10 cellular contexts compared by ENCODE assay signal in the genomic region with DNA sequence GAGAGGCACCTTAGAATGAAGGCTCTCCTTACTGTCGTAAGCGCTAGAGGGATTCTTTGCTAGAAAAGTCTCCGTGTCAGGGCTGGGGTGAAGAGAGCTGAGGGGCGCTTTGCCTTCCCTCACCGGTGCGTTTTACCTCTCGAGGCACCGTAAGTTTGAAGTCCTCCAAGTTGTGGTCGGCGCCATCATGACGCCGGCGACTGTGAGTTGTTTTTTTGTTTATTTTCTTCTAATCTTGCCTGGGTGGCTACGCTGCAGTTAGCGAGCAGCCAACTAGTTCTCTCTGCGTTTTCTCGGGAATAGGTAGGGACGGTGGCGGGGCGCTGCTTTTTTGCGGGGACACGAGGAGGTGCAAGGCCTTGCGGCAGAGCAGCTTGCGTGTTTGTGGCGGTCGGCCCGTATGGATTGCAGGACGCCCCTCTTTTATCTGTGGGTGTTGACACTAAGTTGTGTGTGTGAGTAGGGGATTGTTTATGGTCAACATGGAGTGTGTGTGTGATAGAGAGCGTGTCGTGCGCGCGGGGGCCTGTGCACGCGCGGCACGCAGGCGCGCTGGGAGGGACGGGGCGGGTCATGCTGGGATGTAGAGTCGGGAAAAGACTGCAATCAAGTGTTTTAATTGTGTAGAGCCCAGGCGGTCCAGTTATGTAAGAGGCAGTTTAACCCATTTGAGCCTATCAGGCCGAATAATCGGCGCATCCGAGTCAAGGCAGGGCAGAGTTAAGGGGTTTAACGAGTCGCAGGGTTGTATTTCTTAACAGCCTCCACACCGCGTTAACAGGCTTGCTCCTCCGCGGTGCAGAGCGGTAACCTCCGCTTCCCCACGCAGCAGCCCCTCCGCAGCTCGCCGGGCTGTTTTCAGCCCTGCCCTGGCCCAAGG. TPM values are rescaled to one million over a fixed set of nuclear protein-coding genes. Genes with fewer than 3 reads are reported as not detected.
DNase-seq lines count a peak whose midpoint lies in the region; ATAC-seq and FAIRE-seq lines count a peak whose summit lies in the region.
"Had no signal": no experiment of that assay in that cellular context is flagged by ENCODE, and none has a peak within 500 bp of the region (broad histone marks: within the 10 kb centered on the region; RNA-seq: fewer than 3 reads in every experiment).

No MANE protein-coding gene starts in this region.

- POLR2A ChIA-PET in activated CD4-positive, alpha-beta T cell treated with anti-CD3 and anti-CD28 coated beads for 36 hours (lab: Charles Lee): no interaction called here

- peak; percentile 11 for ATAC-seq in activated CD4-positive, alpha-beta T cell treated with anti-CD3 and anti-CD28 coated beads for 36 hours
- ATAC-seq in HG03175 (IDR thresholded peaks at IDR 0.05; ENCODE audit: unreplicated experiment) (peak; percentile 17), aorta (ENCODE audit: low FRiP score) (peak; percentile 93)
- peak; percentile 26 to 50 for ATAC-seq in natural killer cell treated with Interleukin-12 subunit alpha and Interleukin-12 subunit beta and Interleukin-15 and Interleukin-18, amount 100 ng/mL, for 72 hours

- H3K9me3 Mint-ChIP-seq in activated CD4-positive, alpha-beta T cell treated with anti-CD3 and anti-CD28 coated beads for 36 hours (ENCODE audit: low read depth): no peaks in the 10 kb centered on the region
- no peaks in the 10 kb centered on the region for H3K9me3 Mint-ChIP-seq in activated naive CD4-positive, alpha-beta T cell treated with anti-CD3 and anti-CD28 coated beads, Interleukin-2, amount 10 ng/mL, durations not matched to agents 7 days and 5 days
- no peaks in the 10 kb centered on the region for H3K9me3 Mint-ChIP-seq in natural killer cell treated with Interleukin-12 subunit alpha and Interleukin-12 subunit beta and Interleukin-15 and Interleukin-18, amount 100 ng/mL, for 72 hours

- no peaks in the 10 kb centered on the region for H3K36me3 ChIP-seq in aorta (ENCODE audit: control insufficient read depth in 1 of 2, insufficient read depth in 2 of 2, low read length in 1 of 2)

- 0% methylated on average over 59 of the region's 59 CpGs for WGBS in aorta, 2 donors

- H3K27me3 ChIP-seq in aorta (ENCODE audit: control insufficient read depth in 1 of 2, insufficient read depth in 2 of 2, low read length in 1 of 2): no peaks in the 10 kb centered on the region

- no peaks in the 10 kb centered on the region for H3K36me3 Mint-ChIP-seq in activated CD4-positive, alpha-beta T cell treated with anti-CD3 and anti-CD28 coated beads for 36 hours (ENCODE audit: low read depth)
- no peaks in the 10 kb centered on the region for H3K36me3 Mint-ChIP-seq in activated naive CD4-positive, alpha-beta T cell treated with anti-CD3 and anti-CD28 coated beads, Interleukin-2, amount 10 ng/mL, durations not matched to agents 7 days and 5 days
- no peaks in the 10 kb centered on the region for H3K36me3 Mint-ChIP-seq in natural killer cell treated with Interleukin-12 subunit alpha and Interleukin-12 subunit beta and Interleukin-15 and Interleukin-18, amount 100 ng/mL, for 72 hours

- peak overlapping the region; percentile 87 to 95 for H3K27ac ChIP-seq in aorta (ENCODE audit: low read depth in 1 of 2, low read length in 2 of 2)
- H3K27ac ChIP-seq: C4-2B had no signal

- no peaks in the 10 kb centered on the region for H3K4me1 ChIP-seq in aorta (ENCODE audit: control insufficient read depth in 1 of 2, insufficient read depth in 2 of 2, low read length in 2 of 2)

- no peak for FAIRE-seq in frontal cortex (lab: Jason Lieb, UNC)
- FAIRE-seq: colon had no signal

- H3K4me3 Mint-ChIP-seq in activated CD4-positive, alpha-beta T cell treated with anti-CD3 and anti-CD28 coated beads for 36 hours: no peak overlapping the region
- H3K4me3 Mint-ChIP-seq in activated naive CD4-positive, alpha-beta T cell treated with anti-CD3 and anti-CD28 coated beads, Interleukin-2, amount 10 ng/mL, durations not matched to agents 7 days and 5 days: no peak overlapping the region
- H3K4me3 Mint-ChIP-seq in natural killer cell treated with Interleukin-12 subunit alpha and Interleukin-12 subunit beta and Interleukin-15 and Interleukin-18, amount 100 ng/mL, for 72 hours: no peak overlapping the region

- CTCF ChIA-PET in activated CD4-positive, alpha-beta T cell treated with anti-CD3 and anti-CD28 coated beads for 36 hours (lab: Charles Lee): interaction anchor here (0.5 kb wide), 1 partner anchor 285 kb away, joined by 3 read pairs; no protein-coding TSS in a partner anchor
- CTCF ChIA-PET in activated naive CD4-positive, alpha-beta T cell treated with anti-CD3 and anti-CD28 coated beads, Interleukin-2, amount 10 ng/mL, durations not matched to agents 7 days and 5 days (lab: Charles Lee): no interaction called here

- intact Hi-C loops in activated CD4-positive, alpha-beta T cell treated with anti-CD3 and anti-CD28 coated beads for 36 hours (cut with DNase I, micrococcal nuclease): loop anchor here (5.0 kb wide), 4 partner anchors 84 to 1914 kb away; partner anchors contain the start of genes FPGT (in 1 of the 2), LRRIQ3 (in 1 of the 2) and ZRANB2 (in 1 of the 2)
- intact Hi-C loops in aorta (cut with DNase I): loop anchor here in 1 of 2 donors (2.0 to 5.0 kb wide), 2 partner anchors 57 to 101 kb away; no protein-coding TSS in a partner anchor

- H3K9me3 ChIP-seq in aorta (ENCODE audit: control insufficient read depth, low read length): no peaks in the 10 kb centered on the region

- H3K4me1 Mint-ChIP-seq in activated CD4-positive, alpha-beta T cell treated with anti-CD3 and anti-CD28 coated beads for 36 hours: peaks cover 16% of the 10 kb centered on the region
- H3K4me1 Mint-ChIP-seq in activated naive CD4-positive, alpha-beta T cell treated with anti-CD3 and anti-CD28 coated beads, Interleukin-2, amount 10 ng/mL, durations not matched to agents 7 days and 5 days: peaks cover 16% of the 10 kb centered on the region
- peaks cover 15 to 16% of the 10 kb centered on the region in 2 donors for H3K4me1 Mint-ChIP-seq in natural killer cell treated with Interleukin-12 subunit alpha and Interleukin-12 subunit beta and Interleukin-15 and Interleukin-18, amount 100 ng/mL, for 72 hours (ENCODE audit: low read depth in 2 of 2)

- peak; percentile 38 for DNase-seq in activated CD4-positive, alpha-beta T cell treated with anti-CD3 and anti-CD28 coated beads for 36 hours
- no peak for DNase-seq in activated CD4-positive, alpha-beta T cell treated with anti-CD3 and anti-CD28 coated beads for 1 hour
- DNase-seq in NCI-H510A treated with DMSO at 0.1 percent for 48 hours (lab: John Stamatoyannopoulos, UW): peak; percentile 84
- peak; percentile 24 for DNase-seq in activated naive CD4-positive, alpha-beta T cell treated with anti-CD3 and anti-CD28 coated beads, Interleukin-2, amount 10 ng/mL, durations not matched to agents 7 days and 5 days
- DNase-seq in frontal cortex (ENCODE audit: low spot score in 2 of 2): peak; percentile 35 to 57
- peak; percentile 60 for DNase-seq in natural killer cell treated with Interleukin-12 subunit alpha and Interleukin-12 subunit beta and Interleukin-15 and Interleukin-18, amount 100 ng/mL, for 72 hours (ENCODE audit: low spot score)
- peak; percentile 82 to 88 for DNase-seq in aorta

- H3K27me3 Mint-ChIP-seq in activated CD4-positive, alpha-beta T cell treated with anti-CD3 and anti-CD28 coated beads for 36 hours: peaks cover 22% of the 10 kb centered on the region
- peaks cover 4% of the 10 kb centered on the region for H3K27me3 Mint-ChIP-seq in activated naive CD4-positive, alpha-beta T cell treated with anti-CD3 and anti-CD28 coated beads, Interleukin-2, amount 10 ng/mL, durations not matched to agents 7 days and 5 days
- peaks cover 5 to 16% of the 10 kb centered on the region in 2 donors for H3K27me3 Mint-ChIP-seq in natural killer cell treated with Interleukin-12 subunit alpha and Interleukin-12 subunit beta and Interleukin-15 and Interleukin-18, amount 100 ng/mL, for 72 hours

- no peak overlapping the region for H3K27ac Mint-ChIP-seq in activated CD4-positive, alpha-beta T cell treated with anti-CD3 and anti-CD28 coated beads for 36 hours
- H3K27ac Mint-ChIP-seq in activated naive CD4-positive, alpha-beta T cell treated with anti-CD3 and anti-CD28 coated beads, Interleukin-2, amount 10 ng/mL, durations not matched to agents 7 days and 5 days: no peak overlapping the region
- H3K27ac Mint-ChIP-seq in natural killer cell treated with Interleukin-12 subunit alpha and Interleukin-12 subunit beta and Interleukin-15 and Interleukin-18, amount 100 ng/mL, for 72 hours: no peak overlapping the region

- peak overlapping the region; percentile 37 to 81 for H3K4me3 ChIP-seq in aorta (ENCODE audit: low read length in 2 of 2)

RNA-seq across cellular contexts. Expression of gene NEGR1, which starts 1.1 kb away (rescaled TPM):
- total RNA-seq in activated CD4-positive, alpha-beta T cell treated with anti-CD3 and anti-CD28 coated beads for 36 hours: not detected
- total RNA-seq in frontal cortex: 78.7 TPM
- not detected for total RNA-seq in natural killer cell treated with Interleukin-12 subunit alpha and Interleukin-12 subunit beta and Interleukin-15 and Interleukin-18, amount 100 ng/mL, for 72 hours
- 10 to 100 TPM; 26.7 to 50.3 TPM for total RNA-seq in aorta
- polyA plus RNA-seq in aorta: 10 to 100 TPM in 1 of 2 donors, 1 to 10 TPM in 1; 3.5 to 10.1 TPM

Comparison
In these comparisons a context has a peak if more than half of its experiments do, and no peak if none do; other contexts are left out.
1. ATAC-seq: peak in every context shown above with its lines; median percentile 93 in aorta; 38 in natural killer cell treated with Interleukin-12 subunit alpha and Interleukin-12 subunit beta and Interleukin-15 and Interleukin-18, amount 100 ng/mL, for 72 hours; 17 in HG03175; 11 in activated CD4-positive, alpha-beta T cell treated with anti-CD3 and anti-CD28 coated beads for 36 hours.
2. RNA of gene NEGR1, which starts 1.1 kb away (total RNA-seq): 78.7 TPM in frontal cortex (single experiment) and 26.7 to 50.3 TPM in aorta; not detected in activated CD4-positive, alpha-beta T cell treated with anti-CD3 and anti-CD28 coated beads for 36 hours and not detected in natural killer cell treated with Interleukin-12 subunit alpha and Interleukin-12 subunit beta and Interleukin-15 and Interleukin-18, amount 100 ng/mL, for 72 hours; every median in the first group is over 10 times any median in the second.